In genomic region chr2:71615769-71616730, GRCh38 we compare ENCODE assay signal across 14 cellular contexts.
DNase-seq lines count a peak whose midpoint lies in the region; ATAC-seq and TF ChIP-seq lines count a peak whose summit lies in the region.
"Had no signal": no experiment of that assay in that cellular context is flagged by ENCODE, and none has a peak within 500 bp of the region (broad histone marks: within the 10 kb centered on the region; RNA-seq: fewer than 3 reads in every experiment).

No MANE protein-coding gene starts in this region.

- no peak overlapping the region for H3K4me3 Mint-ChIP-seq in WTC11
- H3K4me3 Mint-ChIP-seq: activated naive CD8-positive, alpha-beta T cell had no signal

- no peaks in the 10 kb centered on the region for H3K27me3 Mint-ChIP-seq in WTC11 (ENCODE audit: low read depth)

- H3K9ac ChIP-seq in subcutaneous abdominal adipose tissue (ENCODE audit: low read length in 5 of 5) = peak overlapping the region in 4 of 5 donors; percentile 15 to 53 (median 34)

- no peaks in the 10 kb centered on the region for H3K36me3 Mint-ChIP-seq in WTC11
- H3K36me3 Mint-ChIP-seq: activated naive CD8-positive, alpha-beta T cell had no signal

- H3K27me3 ChIP-seq in lower lobe of right lung (ENCODE audit: low read depth) (no peaks in the 10 kb centered on the region), subcutaneous abdominal adipose tissue (ENCODE audit: control insufficient read depth in 5 of 5, insufficient read depth in 4 of 5, low read length in 5 of 5) (no peaks in the 10 kb centered on the region)
- H3K27me3 ChIP-seq: pancreas had no signal

- no peak for ATAC-seq in WTC11
- no peak for ATAC-seq in lower lobe of right lung
- ATAC-seq in GM21515 (IDR thresholded peaks at IDR 0.05; ENCODE audit: unreplicated experiment) = no peak

- H3K9me3 ChIP-seq in lower lobe of right lung (no peaks in the 10 kb centered on the region), subcutaneous abdominal adipose tissue (ENCODE audit: control insufficient read depth in 5 of 5, low read length in 5 of 5) (no peaks in the 10 kb centered on the region)
- H3K9me3 ChIP-seq: pancreas had no signal

- DNase-seq in WTC11 (ENCODE audit: low spot score) = peak; percentile 1
- peak; percentile 36 for DNase-seq in ecto neural progenitor cell (ENCODE audit: low spot score)
- DNase-seq in lower lobe of right lung = no peak
- no peak for DNase-seq in GM10266 (ENCODE audit: extremely low spot score)
- DNase-seq in kidney glomerular epithelial cell (lab: John Stamatoyannopoulos, UW) = no peak
- DNase-seq in NCI-H187 treated with DMSO at 0.1 percent for 48 hours (lab: John Stamatoyannopoulos, UW) = no peak
- DNase-seq: cerebellar nuclear complex, DMS79 treated with DMSO at 0.1 percent for 48 hours, mesendoderm had no signal

- no peak overlapping the region for H3K27ac Mint-ChIP-seq in WTC11
- H3K27ac Mint-ChIP-seq: activated naive CD8-positive, alpha-beta T cell had no signal

- H3K9me3 Mint-ChIP-seq in WTC11 = no peaks in the 10 kb centered on the region

- H3K36me3 ChIP-seq in lower lobe of right lung (no peaks in the 10 kb centered on the region), subcutaneous abdominal adipose tissue (ENCODE audit: control insufficient read depth in 5 of 5, insufficient read depth in 5 of 5, low read length in 5 of 5) (peaks cover 0 to 12% (median 8%) of the 10 kb centered on the region in 5 donors)
- H3K36me3 ChIP-seq: pancreas had no signal

- peaks cover 25% of the 10 kb centered on the region for H3K4me1 ChIP-seq in lower lobe of right lung
- H3K4me1 ChIP-seq in subcutaneous abdominal adipose tissue (ENCODE audit: control insufficient read depth in 5 of 5, insufficient read depth in 5 of 5, low read length in 5 of 5) = peaks cover 7 to 26% (median 22%) of the 10 kb centered on the region in 5 donors

- POLR2A ChIA-PET in WTC11 (lab: Charles Lee) = no interaction called here

- CTCF ChIA-PET in WTC11 (lab: Charles Lee) = no interaction called here

- H3K4me3 ChIP-seq in lower lobe of right lung (no peak overlapping the region), subcutaneous abdominal adipose tissue (ENCODE audit: low read depth in 1 of 5, low read length in 5 of 5) (no peak overlapping the region)
- H3K4me3 ChIP-seq: pancreas had no signal

- intact Hi-C loops in lower lobe of right lung (cut with DNase I) = no loop called here

- TF ChIP-seq CTCF in WTC11 (IDR thresholded peaks at IDR 0.05) (no peak), lower lobe of right lung (IDR thresholded peaks at IDR 0.05) (no peak), GM10266 (IDR thresholded peaks at IDR 0.05; ENCODE audit: control insufficient read depth, insufficient read depth, low read depth, missing control alignments) (no peak)

- H3K4me1 Mint-ChIP-seq in WTC11 = no peaks in the 10 kb centered on the region

- peak overlapping the region; percentile 78 for H3K27ac ChIP-seq in lower lobe of right lung
- peak overlapping the region; percentile 63 for H3K27ac ChIP-seq in subcutaneous abdominal adipose tissue (ENCODE audit: low read depth, low read length)
- H3K27ac ChIP-seq: C4-2B, pancreas had no signal

TF ChIP-seq in WTC11, 78 proteins besides CTCF, POLR2A, EP300 and RAD21:
- no peak for TF ChIP-seq ETV6 (CRISPR knock-in tag; IDR thresholded peaks at IDR 0.05)
- no peak for TF ChIP-seq ZNF512 (CRISPR knock-in tag; IDR thresholded peaks at IDR 0.05; ENCODE audit: borderline replicate concordance)
- no peak for TF ChIP-seq ATF3 (CRISPR knock-in tag; conservative IDR thresholded peaks at IDR 0.05)
- no peak for TF ChIP-seq ZNF532 (CRISPR knock-in tag; IDR thresholded peaks at IDR 0.05; ENCODE audit: borderline replicate concordance)
- TF ChIP-seq RORB (CRISPR knock-in tag; IDR thresholded peaks at IDR 0.05) = no peak
- no peak for TF ChIP-seq GABPB1 (CRISPR knock-in tag; IDR thresholded peaks at IDR 0.05)
- TF ChIP-seq FOXP4 (CRISPR knock-in tag; IDR thresholded peaks at IDR 0.05) = no peak
- TF ChIP-seq E2F5 (CRISPR knock-in tag; IDR thresholded peaks at IDR 0.05) = no peak
- no peak for TF ChIP-seq CREB1 (CRISPR knock-in tag; IDR thresholded peaks at IDR 0.05)
- no peak for TF ChIP-seq ZNF416 (CRISPR knock-in tag; IDR thresholded peaks at IDR 0.05)
- TF ChIP-seq ZNF317 (CRISPR knock-in tag; IDR thresholded peaks at IDR 0.05; ENCODE audit: borderline replicate concordance, low read depth) = no peak
- no peak for TF ChIP-seq FOXP1 (CRISPR knock-in tag; IDR thresholded peaks at IDR 0.05; ENCODE audit: borderline replicate concordance)
- TF ChIP-seq GTF2I (CRISPR knock-in tag; conservative IDR thresholded peaks at IDR 0.05) = no peak
- no peak for TF ChIP-seq KAT7 (CRISPR knock-in tag; IDR thresholded peaks at IDR 0.05; ENCODE audit: borderline replicate concordance)

Comparison
In these comparisons a context has a peak if more than half of its experiments do, and no peak if none do; other contexts are left out.
1. DNase-seq: peak in WTC11 (single experiment) and ecto neural progenitor cell (single experiment); none in lower lobe of right lung (single experiment), GM10266 (single experiment), kidney glomerular epithelial cell (single experiment) and NCI-H187 treated with DMSO at 0.1 percent for 48 hours (single experiment).